In the genomic region with DNA sequence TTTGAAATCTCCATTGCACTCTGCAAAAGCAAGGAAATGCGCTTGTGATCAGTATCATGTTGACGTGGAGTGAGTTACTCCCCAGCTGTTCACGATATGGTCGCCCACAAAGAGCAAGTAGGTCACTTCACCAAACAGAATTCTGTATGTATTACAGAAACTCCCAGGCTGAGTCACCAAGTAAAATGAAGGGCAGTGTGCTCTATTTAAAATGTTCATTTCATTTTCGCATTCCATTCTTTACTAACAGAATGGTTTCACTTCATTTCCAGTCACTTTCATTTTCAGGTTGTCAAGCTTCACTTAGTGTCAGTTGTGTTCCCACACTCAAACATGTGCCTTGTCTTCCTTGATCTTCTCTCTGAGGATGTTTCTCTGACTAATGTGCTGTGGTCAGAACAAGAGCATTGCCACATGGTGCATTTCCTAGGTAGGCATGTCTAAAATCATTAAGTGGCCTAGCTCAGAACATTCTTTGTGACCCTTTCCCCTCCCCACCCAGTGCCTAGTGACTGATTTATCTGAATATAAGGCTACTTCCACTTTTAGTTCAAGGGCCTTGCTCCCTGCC, we compare ENCODE assay signal across 8 cellular contexts.
DNase-seq lines count a peak whose midpoint lies in the region; ATAC-seq and TF ChIP-seq lines count a peak whose summit lies in the region.

No MANE protein-coding gene starts in this region.

- H3K4me3 ChIP-seq in AG09309 (ENCODE audit: control insufficient read depth, low read depth, low read length): no peak overlapping the region

- ATAC-seq in GM19025 (IDR thresholded peaks at IDR 0.05; ENCODE audit: low read depth, unreplicated experiment) (peak; percentile 91), HG03159 (IDR thresholded peaks at IDR 0.05; ENCODE audit: unreplicated experiment) (peak; percentile 88), memory B cell (ENCODE audit: low read depth) (peak; percentile 76)
- peak; percentile 83 for ATAC-seq in central memory CD8-positive, alpha-beta T cell (replicated peaks; ENCODE audit: extremely low read depth, poor library complexity, severe bottlenecking)

- no peaks in the 10 kb centered on the region for H3K27me3 Mint-ChIP-seq in central memory CD8-positive, alpha-beta T cell
- H3K27me3 Mint-ChIP-seq in memory B cell: no peaks in the 10 kb centered on the region

- H3K4me1 Mint-ChIP-seq in central memory CD8-positive, alpha-beta T cell: peaks cover 58% of the 10 kb centered on the region
- peaks cover 22% of the 10 kb centered on the region for H3K4me1 Mint-ChIP-seq in memory B cell

- no peaks in the 10 kb centered on the region for H3K9me3 Mint-ChIP-seq in central memory CD8-positive, alpha-beta T cell
- H3K9me3 Mint-ChIP-seq in memory B cell: no peaks in the 10 kb centered on the region

- TF ChIP-seq CTCF in AG09309 (IDR thresholded peaks at IDR 0.05; ENCODE audit: control insufficient read depth, insufficient read depth, low read depth, low read length, missing control alignments): no peak

- no peaks in the 10 kb centered on the region for H3K36me3 Mint-ChIP-seq in central memory CD8-positive, alpha-beta T cell (ENCODE audit: insufficient read depth)
- no peaks in the 10 kb centered on the region for H3K36me3 Mint-ChIP-seq in memory B cell

- peak overlapping the region; percentile 74 for H3K4me3 Mint-ChIP-seq in central memory CD8-positive, alpha-beta T cell
- peak overlapping the region; percentile 74 for H3K4me3 Mint-ChIP-seq in memory B cell

- H3K27ac Mint-ChIP-seq in central memory CD8-positive, alpha-beta T cell (ENCODE audit: low read depth): peak overlapping the region; percentile 16
- H3K27ac Mint-ChIP-seq in memory B cell: peak overlapping the region; percentile 83

- DNase-seq in AG09309 (ENCODE audit: low read depth): peak; percentile 76
- DNase-seq in SW480 (ENCODE audit: low spot score): peak; percentile 87
- peak in 1 of 2 donors; percentile 13 for DNase-seq in central memory CD8-positive, alpha-beta T cell (ENCODE audit: low spot score in 2 of 2)
- peak; percentile 26 to 30 for DNase-seq in memory B cell (ENCODE audit: low spot score in 2 of 2)
- peak; percentile 70 for DNase-seq in stromal cell of bone marrow (ENCODE audit: low read depth)
- no peak for DNase-seq in midbrain (lab: John Stamatoyannopoulos, UW)
